29 cellular contexts compared by ENCODE assay signal in genomic region chr9:21660976-21661375, GRCh38.
"Had no signal": no experiment of that assay in that cellular context is flagged by ENCODE, and none has a peak within 500 bp of the region (broad histone marks: within the 10 kb centered on the region; RNA-seq: fewer than 3 reads in every experiment).

No MANE protein-coding gene starts in this region.

- DNase-seq: dermis blood vessel endothelial cell; effector memory CD8-positive, alpha-beta T cell; erythroblast; foreskin melanocyte; glutamatergic neuron; heart right ventricle; hippocampal formation; kidney glomerular epithelial cell; left colon; left ventricle myocardium superior; lower lobe of right lung; naive thymus-derived CD8-positive, alpha-beta T cell; nephron progenitor cell; nucleus accumbens; stimulated activated CD4-positive, alpha-beta T cell treated with anti-CD3 and anti-CD28 coated beads, Interleukin-12 subunit alpha, Interleukin-12 subunit beta, amount 100 ng/mL, for 4 hours; stimulated activated CD4-positive, alpha-beta T cell treated with anti-CD3 and anti-CD28 coated beads, Interleukin-1b, Interleukin-23, amount 100 ng/mL, for 48 hours; stimulated activated CD4-positive, alpha-beta T cell treated with anti-CD3 and anti-CD28 coated beads, Interleukin-4, amount 100 ng/mL, for 1 hour; stimulated activated CD8-positive, alpha-beta memory T cell treated with anti-CD3 and anti-CD28 coated beads, Interleukin-4, amount 100 ng/mL, for 48 hours; stimulated activated naive CD4-positive, alpha-beta T cell; stimulated activated naive CD8-positive, alpha-beta T cell treated with anti-CD3 and anti-CD28 coated beads, Interleukin-15, amount 100 ng/mL, for 72 hours; transverse colon; upper lobe of right lung; uterus had no signal

- H3K4me3 ChIP-seq: coronary artery, heart right ventricle, lower lobe of right lung, prostate gland, right atrium auricular region, smooth muscle cell, suprapubic skin, transverse colon, upper lobe of right lung, uterus had no signal

- H3K36me3 ChIP-seq: heart right ventricle, lower lobe of right lung, prostate gland, right atrium auricular region, suprapubic skin, transverse colon, upper lobe of right lung, uterus had no signal

- ATAC-seq: effector memory CD8-positive, alpha-beta T cell; heart right ventricle; left colon; left ventricle myocardium superior; lower lobe of right lung; naive thymus-derived CD8-positive, alpha-beta T cell; sciatic nerve; stimulated activated naive CD8-positive, alpha-beta T cell treated with anti-CD3 and anti-CD28 coated beads, Interleukin-15, amount 100 ng/mL, for 72 hours; upper lobe of right lung had no signal

- H3K4me1 ChIP-seq: heart right ventricle, lower lobe of right lung, prostate gland, right atrium auricular region, suprapubic skin, transverse colon, upper lobe of right lung, uterus had no signal

- H3K27me3 ChIP-seq: heart right ventricle, right atrium auricular region, suprapubic skin, transverse colon, upper lobe of right lung, uterus had no signal

- H3K27ac ChIP-seq: coronary artery, heart right ventricle, lower lobe of right lung, prostate gland, right atrium auricular region, suprapubic skin, transverse colon, upper lobe of right lung, uterus had no signal

- H3K9me3 ChIP-seq: lower lobe of right lung, prostate gland, right atrium auricular region, suprapubic skin, transverse colon, upper lobe of right lung, uterus had no signal
